8 cellular contexts compared by ENCODE assay signal in genomic region chr2:19358242-19359020, GRCh38. TPM values are rescaled to one million over a fixed set of nuclear protein-coding genes. Genes with fewer than 3 reads are reported as not detected.
A peak's percentile ranks its signal among the peaks of the same experiment; 100 is the strongest.
DNase-seq lines count a peak whose midpoint lies in the region; ATAC-seq and TF ChIP-seq lines count a peak whose summit lies in the region.

OSR1 (minus strand) TSS chr2:19358623; CDS start chr2:19353805, 4,818 bp downstream.

- no peaks in the 10 kb centered on the region for H3K9me3 Mint-ChIP-seq in natural killer cell treated with Interleukin-12 subunit alpha and Interleukin-12 subunit beta and Interleukin-15 and Interleukin-18, amount 100 ng/mL, for 72 hours

- peak; percentile 86 for DNase-seq in ACHN
- DNase-seq in T1000 (lab: John Stamatoyannopoulos, UW) = peak; percentile 49
- peak; percentile 53 to 91 for DNase-seq in fibroblast of lung (ENCODE audit: low read depth in 2 of 2)
- DNase-seq in natural killer cell treated with Interleukin-12 subunit alpha and Interleukin-12 subunit beta and Interleukin-15 and Interleukin-18, amount 100 ng/mL, for 72 hours (ENCODE audit: low spot score) = no peak

- TF ChIP-seq CTCF in HEK293 (tag by site-specific recombination; IDR thresholded peaks at IDR 0.05) (no peak; the same call in 1 of the 2 replicates), fibroblast of lung (conservative IDR thresholded peaks at IDR 0.05 in 1 of 2, IDR thresholded peaks at IDR 0.05 in 1 of 2; ENCODE audit: low read depth in 1 of 2, low read length in 2 of 2) (no peak)

- peak in 1 of 2 donors; percentile 31 for ATAC-seq in natural killer cell treated with Interleukin-12 subunit alpha and Interleukin-12 subunit beta and Interleukin-15 and Interleukin-18, amount 100 ng/mL, for 72 hours
- no peak for ATAC-seq in HG02840 (IDR thresholded peaks at IDR 0.05; ENCODE audit: low FRiP score, unreplicated experiment)
- no peak for ATAC-seq in GM21619 (IDR thresholded peaks at IDR 0.05; ENCODE audit: unreplicated experiment)
- no peak for ATAC-seq in HG03457 (IDR thresholded peaks at IDR 0.05; ENCODE audit: unreplicated experiment)

- H3K27ac ChIP-seq in HEK293 (ENCODE audit: extremely low read depth, low read depth, low read length) (peak within 1 kb of the TSS; percentile 77; the same call in 1 of the 2 replicates), fibroblast of lung (ENCODE audit: insufficient read depth, low read length) (peak within 1 kb of the TSS; percentile 72)

- H3K9me3 ChIP-seq in HEK293 (ENCODE audit: control insufficient read depth, insufficient read depth, low read depth, low read length) = no peaks in the 10 kb centered on the region
- no peaks in the 10 kb centered on the region for H3K9me3 ChIP-seq in fibroblast of lung (ENCODE audit: control insufficient read depth, insufficient read depth, low read depth, low read length)

- POLR2A ChIA-PET in HEK293 (lab: Yijun Ruan, JAX) = interaction anchor here (0.6 to 3.9 kb wide), 9 partner anchors 11 to 607 kb away, joined by 3 to 30 read pairs (median 4); no protein-coding TSS in a partner anchor

- no peaks in the 10 kb centered on the region for H3K36me3 Mint-ChIP-seq in natural killer cell treated with Interleukin-12 subunit alpha and Interleukin-12 subunit beta and Interleukin-15 and Interleukin-18, amount 100 ng/mL, for 72 hours

- in situ Hi-C loops in ACHN (cut with HindIII; ENCODE audit: low pct_ligation_motif_present, low pct_unique_long_range_greater_than_20kb, low sequenced_read_pairs) = loop anchor here (25.0 kb wide), 1 partner anchor 504 kb away; no protein-coding TSS in a partner anchor

- CTCF ChIA-PET in HEK293 (lab: Yijun Ruan, JAX) = interaction anchor here (0.8 to 3.9 kb wide), 5 partner anchors 9 to 971 kb away, joined by 3 to 22 read pairs (median 4); no protein-coding TSS in a partner anchor

- no peaks in the 10 kb centered on the region for H3K36me3 ChIP-seq in HEK293 (ENCODE audit: control insufficient read depth in 2 of 2, insufficient read depth in 1 of 2, low read length in 2 of 2)
- peaks cover 3% of the 10 kb centered on the region for H3K36me3 ChIP-seq in fibroblast of lung (ENCODE audit: control insufficient read depth, insufficient read depth, low read length)

- H3K27ac Mint-ChIP-seq in natural killer cell treated with Interleukin-12 subunit alpha and Interleukin-12 subunit beta and Interleukin-15 and Interleukin-18, amount 100 ng/mL, for 72 hours = no peak within 1 kb of the TSS

- H3K79me2 ChIP-seq in fibroblast of lung (ENCODE audit: control insufficient read depth, insufficient read depth, low read length) = peaks cover 48% of the 10 kb centered on the region

- H3K4me3 ChIP-seq in HEK293 (ENCODE audit: low read depth, low read length) (peak within 1 kb of the TSS; percentile 46), fibroblast of lung (replicated peaks in 1 of 4; ENCODE audit: control extremely low read depth in 1 of 4, insufficient read depth in 1 of 4, low read depth in 3 of 4, low read length in 4 of 4) (peak within 1 kb of the TSS; percentile 76 to 92 (median 91))

- peak within 1 kb of the TSS; percentile 73 for H3K9ac ChIP-seq in fibroblast of lung (ENCODE audit: insufficient read depth, low read length)

- peaks cover 12% of the 10 kb centered on the region for H3K4me1 ChIP-seq in HEK293 (ENCODE audit: control insufficient read depth, insufficient read depth, low read length)
- peaks cover 8% of the 10 kb centered on the region for H3K4me1 ChIP-seq in fibroblast of lung (ENCODE audit: control insufficient read depth, extremely low read depth, insufficient read depth, low read length)

- peak within 1 kb of the TSS; percentile 87 for H2AFZ ChIP-seq in fibroblast of lung (ENCODE audit: low read length)

- peak within 1 kb of the TSS; percentile 97 for H3K4me2 ChIP-seq in fibroblast of lung (ENCODE audit: extremely low read depth, insufficient read depth, low read length)

- H4K20me1 ChIP-seq in fibroblast of lung (ENCODE audit: control insufficient read depth, extremely low read depth, insufficient read depth, low read length) = no peaks in the 10 kb centered on the region

- H3K4me3 Mint-ChIP-seq in natural killer cell treated with Interleukin-12 subunit alpha and Interleukin-12 subunit beta and Interleukin-15 and Interleukin-18, amount 100 ng/mL, for 72 hours = peak within 1 kb of the TSS; percentile 39

- H3K27me3 Mint-ChIP-seq in natural killer cell treated with Interleukin-12 subunit alpha and Interleukin-12 subunit beta and Interleukin-15 and Interleukin-18, amount 100 ng/mL, for 72 hours = peaks cover 61 to 65% of the 10 kb centered on the region in 2 donors

- peaks cover 20 to 38% of the 10 kb centered on the region in 2 donors for H3K4me1 Mint-ChIP-seq in natural killer cell treated with Interleukin-12 subunit alpha and Interleukin-12 subunit beta and Interleukin-15 and Interleukin-18, amount 100 ng/mL, for 72 hours (ENCODE audit: low read depth in 2 of 2)

- no peaks in the 10 kb centered on the region for H3K27me3 ChIP-seq in fibroblast of lung (ENCODE audit: control insufficient read depth, insufficient read depth, low read length)

TF ChIP-seq in HEK293, 187 proteins besides CTCF, POLR2A, EP300 and RAD21 (continues in another document):
- no peak for TF ChIP-seq ZNF654 (tag by site-specific recombination; IDR thresholded peaks at IDR 0.05; ENCODE audit: low read depth)
- peak; percentile 19; the same call in 1 of the 2 replicates for TF ChIP-seq ZNF660 (tag by site-specific recombination; IDR thresholded peaks at IDR 0.05)
- no peak for TF ChIP-seq PRDM10 (tag by site-specific recombination; IDR thresholded peaks at IDR 0.05)
- no peak for TF ChIP-seq ATF2 (tag by site-specific recombination; IDR thresholded peaks at IDR 0.05; ENCODE audit: low read depth)
- no peak for TF ChIP-seq ZNF670 (tag by site-specific recombination; IDR thresholded peaks at IDR 0.05; ENCODE audit: low read depth)
- no peak for TF ChIP-seq IKZF3 (tag by site-specific recombination; IDR thresholded peaks at IDR 0.05)
- TF ChIP-seq ZNF600 (tag by site-specific recombination; IDR thresholded peaks at IDR 0.05) = peak; percentile 22; the same call in 1 of the 2 replicates
- no peak for TF ChIP-seq ZNF292 (tag by site-specific recombination; IDR thresholded peaks at IDR 0.05; ENCODE audit: borderline replicate concordance, low read depth)
- peak; percentile 67; the same call in 1 of the 2 replicates for TF ChIP-seq ZNF37A (tag by site-specific recombination; IDR thresholded peaks at IDR 0.05)
- TF ChIP-seq ZNF558 (tag by site-specific recombination; IDR thresholded peaks at IDR 0.05) = no peak
- TF ChIP-seq ZBTB20 (tag by site-specific recombination; IDR thresholded peaks at IDR 0.05) = peak; percentile 34; the same call in 1 of the 2 replicates
- no peak for TF ChIP-seq ZNF157 (tag by site-specific recombination; IDR thresholded peaks at IDR 0.05)
- TF ChIP-seq ZBTB17 (tag by site-specific recombination; IDR thresholded peaks at IDR 0.05) = 0 out of 2 replicates have a peak, but pooled peaks have one; percentile 51

RNA-seq across cellular contexts. Expression of gene OSR1, which starts in this region (rescaled TPM):
- total RNA-seq in fibroblast of lung = 13.4 and 17.7 TPM in 2 replicates
- 11.3 and 14.7 TPM in 2 replicates for polyA plus RNA-seq in fibroblast of lung
- polyA plus RNA-seq in fibroblast of lung (2012) = 17.2 and 25.8 TPM in 2 replicates
- polyA minus RNA-seq in fibroblast of lung (ENCODE audit: low replicate concordance) = 15.5 and 17.2 TPM in 2 replicates
- not detected for total RNA-seq in natural killer cell treated with Interleukin-12 subunit alpha and Interleukin-12 subunit beta and Interleukin-15 and Interleukin-18, amount 100 ng/mL, for 72 hours

Comparison
In these comparisons a context has a peak if more than half of its experiments do, and no peak if none do; other contexts are left out.
1. RNA of gene OSR1 (total RNA-seq): 13.4 to 17.7 TPM in fibroblast of lung; not detected in natural killer cell treated with Interleukin-12 subunit alpha and Interleukin-12 subunit beta and Interleukin-15 and Interleukin-18, amount 100 ng/mL, for 72 hours; every median in the first group is over 10 times any median in the second.